Comparison of ENCODE assay signal across 1 cellular context in genomic region chr17:78144146-78144719, GRCh38.
TF ChIP-seq lines count a peak whose summit lies in the region.

No MANE protein-coding gene starts in this region.

TF ChIP-seq in HepG2, 621 proteins besides CTCF, POLR2A, EP300 and RAD21 (continues in another document):
- TF ChIP-seq ZSCAN30 (CRISPR knock-in tag; IDR thresholded peaks at IDR 0.05) (no peak), NFE2L1 (CRISPR knock-in tag; IDR thresholded peaks at IDR 0.05; ENCODE audit: borderline replicate concordance) (no peak), PAX8 (CRISPR knock-in tag; IDR thresholded peaks at IDR 0.05; ENCODE audit: borderline replicate concordance) (no peak), ZNF784 (CRISPR knock-in tag; IDR thresholded peaks at IDR 0.05; ENCODE audit: borderline replicate concordance) (no peak; the same call in 1 of the 2 replicates), ATF3 (CRISPR knock-in tag; IDR thresholded peaks at IDR 0.05) (no peak), KLF16 (CRISPR knock-in tag; IDR thresholded peaks at IDR 0.05) (no peak; a peak in 1 of 4 replicates), ZNF549 (CRISPR knock-in tag; IDR thresholded peaks at IDR 0.05) (no peak), HES4 (CRISPR knock-in tag; IDR thresholded peaks at IDR 0.05; ENCODE audit: borderline replicate concordance) (no peak), IRF9 (CRISPR knock-in tag; IDR thresholded peaks at IDR 0.05; ENCODE audit: borderline replicate concordance) (no peak), ZNF121 (CRISPR knock-in tag; IDR thresholded peaks at IDR 0.05) (no peak), SAFB2 (CRISPR knock-in tag; IDR thresholded peaks at IDR 0.05; ENCODE audit: borderline replicate concordance, low read depth) (peak; percentile 38; the same call in 1 of the 2 replicates), SYNCRIP (IDR thresholded peaks at IDR 0.05; ENCODE audit: insufficient read depth, low read depth, low read length) (no peak), SIX4 (CRISPR knock-in tag; IDR thresholded peaks at IDR 0.05) (no peak), PHF5A (CRISPR knock-in tag; IDR thresholded peaks at IDR 0.05; ENCODE audit: low read depth, unreplicated experiment) (no peak), ZNF547 (CRISPR knock-in tag; IDR thresholded peaks at IDR 0.05) (0 out of 2 replicates have a peak, but pooled peaks have one; percentile 11), ZNF136 (CRISPR knock-in tag; IDR thresholded peaks at IDR 0.05; ENCODE audit: low read depth) (no peak), ZNF782 (CRISPR knock-in tag; IDR thresholded peaks at IDR 0.05; ENCODE audit: borderline replicate concordance) (no peak), ZNF615 (CRISPR knock-in tag; IDR thresholded peaks at IDR 0.05; ENCODE audit: borderline replicate concordance) (no peak; the same call in 1 of the 2 replicates), ZMAT3 (CRISPR knock-in tag; conservative IDR thresholded peaks at IDR 0.05) (no peak), MTF1 (CRISPR knock-in tag; IDR thresholded peaks at IDR 0.05) (no peak), PHF20 (CRISPR knock-in tag; IDR thresholded peaks at IDR 0.05) (no peak), IRF2 (CRISPR knock-in tag; IDR thresholded peaks at IDR 0.05) (0 out of 2 replicates have a peak, but pooled peaks have one; percentile 34), ZNF674 (CRISPR knock-in tag; IDR thresholded peaks at IDR 0.05; ENCODE audit: low read depth) (no peak), ZNF343 (CRISPR knock-in tag; IDR thresholded peaks at IDR 0.05) (no peak), ETV6 (CRISPR knock-in tag; conservative IDR thresholded peaks at IDR 0.05) (no peak), MAFG (CRISPR knock-in tag; IDR thresholded peaks at IDR 0.05) (no peak), SSRP1 (CRISPR knock-in tag; IDR thresholded peaks at IDR 0.05) (no peak; the same call in 1 of the 2 replicates), ZNF713 (CRISPR knock-in tag; IDR thresholded peaks at IDR 0.05) (no peak; the same call in 1 of the 2 replicates), WIZ (CRISPR knock-in tag; IDR thresholded peaks at IDR 0.05) (0 out of 2 replicates have a peak, but pooled peaks have one; percentile 48), SMAD9 (CRISPR knock-in tag; IDR thresholded peaks at IDR 0.05) (no peak), UBTF (CRISPR knock-in tag; IDR thresholded peaks at IDR 0.05) (peak; percentile 53; the same call in 1 of the 2 replicates), HNF4A (CRISPR knock-in tag; IDR thresholded peaks at IDR 0.05) (0 out of 2 replicates have a peak, but pooled peaks have one; percentile 17), STAG1 (CRISPR knock-in tag; IDR thresholded peaks at IDR 0.05) (no peak), ZNF143 (CRISPR knock-in tag; IDR thresholded peaks at IDR 0.05) (no peak), SMC3 (IDR thresholded peaks at IDR 0.05; ENCODE audit: low read length) (no peak), NR2F6 (IDR thresholded peaks at IDR 0.05) (peak; percentile 82), NR2F6 (CRISPR knock-in tag; IDR thresholded peaks at IDR 0.05) (peak; percentile 67), MXD3 (CRISPR knock-in tag; IDR thresholded peaks at IDR 0.05) (no peak), TCF12 (IDR thresholded peaks at IDR 0.05) (no peak), TCF12 (CRISPR knock-in tag; IDR thresholded peaks at IDR 0.05) (no peak), HNRNPK (IDR thresholded peaks at IDR 0.05; ENCODE audit: low read depth, low read length, poor library complexity, severe bottlenecking) (no peak), HNRNPH1 (optimal IDR thresholded peaks at IDR 0.05; ENCODE audit: low read depth, low read length) (no peak), RERE (CRISPR knock-in tag; IDR thresholded peaks at IDR 0.05; ENCODE audit: low read depth) (no peak), SRSF4 (IDR thresholded peaks at IDR 0.05; ENCODE audit: low read depth, low read length, poor library complexity, severe bottlenecking) (no peak), ZBTB39 (CRISPR knock-in tag; IDR thresholded peaks at IDR 0.05) (0 out of 2 replicates have a peak, but pooled peaks have one; percentile 8), SALL2 (CRISPR knock-in tag; IDR thresholded peaks at IDR 0.05) (0 out of 2 replicates have a peak, but pooled peaks have one; percentile 56), RBFOX2 (IDR thresholded peaks at IDR 0.05; ENCODE audit: low read depth, low read length) (no peak), ZNF17 (CRISPR knock-in tag; IDR thresholded peaks at IDR 0.05) (no peak), NFE2L2 (IDR thresholded peaks at IDR 0.05; ENCODE audit: low read length) (no peak), MAF1 (CRISPR knock-in tag; IDR thresholded peaks at IDR 0.05; ENCODE audit: borderline replicate concordance) (no peak), IKZF5 (CRISPR knock-in tag; IDR thresholded peaks at IDR 0.05) (no peak), MAX (IDR thresholded peaks at IDR 0.05) (peak; percentile 75), ZNF737 (CRISPR knock-in tag; IDR thresholded peaks at IDR 0.05; ENCODE audit: borderline replicate concordance) (no peak), ARNT2 (CRISPR knock-in tag; IDR thresholded peaks at IDR 0.05; ENCODE audit: low read depth) (no peak), RCOR2 (CRISPR knock-in tag; IDR thresholded peaks at IDR 0.05) (no peak), HNRNPL (IDR thresholded peaks at IDR 0.05; ENCODE audit: low read depth, low read length) (no peak), ZNF510 (CRISPR knock-in tag; IDR thresholded peaks at IDR 0.05; ENCODE audit: low read depth) (no peak), ZNF326 (CRISPR knock-in tag; IDR thresholded peaks at IDR 0.05; ENCODE audit: borderline replicate concordance) (no peak), ZNF362 (CRISPR knock-in tag; IDR thresholded peaks at IDR 0.05; ENCODE audit: borderline replicate concordance) (no peak), ZNF761 (CRISPR knock-in tag; conservative IDR thresholded peaks at IDR 0.05) (no peak), ZFY (CRISPR knock-in tag; IDR thresholded peaks at IDR 0.05) (no peak), SP5 (CRISPR knock-in tag; IDR thresholded peaks at IDR 0.05; ENCODE audit: borderline replicate concordance, low read depth) (peak; percentile 10; the same call in 1 of the 2 replicates), ZNF180 (CRISPR knock-in tag; IDR thresholded peaks at IDR 0.05; ENCODE audit: borderline replicate concordance, low read depth) (no peak), ZNF124 (CRISPR knock-in tag; IDR thresholded peaks at IDR 0.05) (no peak; the same call in 1 of the 2 replicates)
